ENCODE assay signal across 8 cellular contexts in genomic region chr18:22563098-22563707, GRCh38.
DNase-seq lines count a peak whose midpoint lies in the region; ATAC-seq lines count a peak whose summit lies in the region.

No MANE protein-coding gene starts in this region.

- no peak overlapping the region for H3K27ac ChIP-seq in epithelial cell of prostate

- ATAC-seq in GM19463 (IDR thresholded peaks at IDR 0.05; ENCODE audit: unreplicated experiment): peak; percentile 81
- ATAC-seq in GM21447 (IDR thresholded peaks at IDR 0.05; ENCODE audit: unreplicated experiment): no peak

- in situ Hi-C loops in KBM-7 (cut with MboI; ENCODE audit: low pct_unique_long_range_greater_than_20kb, low sequenced_read_pairs): no loop called here

- DNase-seq in DMS53 treated with DMSO at 0.1 percent for 48 hours (lab: John Stamatoyannopoulos, UW; ENCODE audit: unreplicated experiment): peak; percentile 49
- peak; percentile 58 for DNase-seq in KBM-7
- peak; percentile 48 for DNase-seq in SHP77 treated with DMSO at 0.1 percent for 48 hours (lab: John Stamatoyannopoulos, UW)
- DNase-seq in epithelial cell of prostate (ENCODE audit: low read depth, low spot score): peak; percentile 65
- peak; percentile 61 for DNase-seq in mucosa of gallbladder (ENCODE audit: low spot score)
- no peak for DNase-seq in activated effector memory CD4-positive, alpha-beta T cell treated with anti-CD3 and anti-CD28 coated beads, Interleukin-2, amount 50 U/mL, for 16 hours
